9 cellular contexts compared by ENCODE assay signal in genomic region chr15:101252836-101253235, GRCh38. TPM values are rescaled to one million over a fixed set of nuclear protein-coding genes. Genes with fewer than 3 reads are reported as not detected.
A peak's percentile ranks its signal among the peaks of the same experiment; 100 is the strongest.
DNase-seq lines count a peak whose midpoint lies in the region; ATAC-seq and TF ChIP-seq lines count a peak whose summit lies in the region.
"Had no signal": no experiment of that assay in that cellular context is flagged by ENCODE, and none has a peak within 500 bp of the region (broad histone marks: within the 10 kb centered on the region; RNA-seq: fewer than 3 reads in every experiment).

No MANE protein-coding gene starts in this region.

- peak overlapping the region; percentile 89 to 90 for H3K4me3 Mint-ChIP-seq in stimulated activated naive CD8-positive, alpha-beta T cell treated with anti-CD3 and anti-CD28 coated beads, Interleukin-15, amount 100 ng/mL, for 72 hours

- TF ChIP-seq POLR2A in HCT116 (IDR thresholded peaks at IDR 0.05; ENCODE audit: borderline replicate concordance, extremely low read depth, insufficient read depth, insufficient read length), result no peak

- H3K4me2 ChIP-seq in HCT116 (ENCODE audit: low read length) (peak overlapping the region; percentile 96), SU-DHL-6 (ENCODE audit: low read depth, low read length, poor library complexity, severe bottlenecking) (peak overlapping the region; percentile 76)

- no TSS peak for BruUV-seq in HCT116 (replicated peaks; lab: Mats Ljungman, UMichigan)

- no peak for TF ChIP-seq RAD21 in HCT116 (IDR thresholded peaks at IDR 0.05; ENCODE audit: low read depth)

- H3K9me2 ChIP-seq in HCT116 (ENCODE audit: insufficient read depth) (no peaks in the 10 kb centered on the region), SU-DHL-6 (replicated peaks; ENCODE audit: insufficient read depth, low read length) (no peaks in the 10 kb centered on the region)

- H4K20me1 ChIP-seq in HCT116 (ENCODE audit: insufficient read depth) (peaks cover 10% of the 10 kb centered on the region; the same call in 1 of the 2 replicates), SU-DHL-6 (ENCODE audit: low read depth, low read length) (0 out of 2 replicates have a peak, but pooled peaks cover 4% of the 10 kb centered on the region)

- H3K36me3 ChIP-seq in HCT116 (ENCODE audit: control insufficient read depth in 1 of 2, insufficient read depth in 2 of 2, low read length in 2 of 2) (peaks cover 2 to 5% of the 10 kb centered on the region in 2 experiments; a peak in 3 of 4 replicates), SU-DHL-6 (ENCODE audit: low read length) (no peaks in the 10 kb centered on the region)

- H3K79me2 ChIP-seq in HCT116 (ENCODE audit: insufficient read depth, low read length) (peaks cover 33% of the 10 kb centered on the region), SU-DHL-6 (ENCODE audit: insufficient read depth, low read length) (peaks cover 24% of the 10 kb centered on the region)

- H3K4me3 ChIP-seq in HCT116 (replicated peaks in 1 of 2; ENCODE audit: low read depth in 1 of 2, low read length in 2 of 2) (peak overlapping the region; percentile 72 to 93), SU-DHL-6 (ENCODE audit: insufficient read depth, low read length, poor library complexity, severe bottlenecking) (peak overlapping the region; percentile 77), right cardiac atrium (ENCODE audit: low read length) (peak overlapping the region; percentile 80)

- CTCF ChIA-PET in HCT116 (lab: Charles Lee), result interaction anchor here (1.5 kb wide), 1 partner anchor 163 kb away, joined by 4 read pairs; no protein-coding TSS in a partner anchor

- TF ChIP-seq CTCF in HCT116 (IDR thresholded peaks at IDR 0.05 in 2 of 3, conservative IDR thresholded peaks at IDR 0.05 in 1 of 3; ENCODE audit: borderline replicate concordance in 1 of 3, insufficient read depth in 1 of 3, low read depth in 2 of 3, low read length in 2 of 3) (no peak), SU-DHL-6 (IDR thresholded peaks at IDR 0.05; ENCODE audit: insufficient read depth, low read length, poor library complexity, severe bottlenecking) (no peak)

- no peaks in the 10 kb centered on the region for H3K27me3 ChIP-seq in HCT116 (ENCODE audit: insufficient read depth, low read length)
- H3K27me3 ChIP-seq in SU-DHL-6 (ENCODE audit: low read length), result no peaks in the 10 kb centered on the region
- H3K27me3 ChIP-seq in right cardiac atrium (ENCODE audit: control insufficient read depth, insufficient read depth), result no peaks in the 10 kb centered on the region

- POLR2A ChIA-PET in HCT116 (lab: Charles Lee), result interaction anchor here (1.7 kb wide), 1 partner anchor 236 kb away, joined by 6 read pairs; no protein-coding TSS in a partner anchor

- peak overlapping the region; percentile 81 to 94 for H3K27ac Mint-ChIP-seq in stimulated activated naive CD8-positive, alpha-beta T cell treated with anti-CD3 and anti-CD28 coated beads, Interleukin-15, amount 100 ng/mL, for 72 hours

- peaks cover 13 to 21% of the 10 kb centered on the region in 2 experiments for H3K4me1 ChIP-seq in HCT116 (ENCODE audit: control insufficient read depth in 1 of 2, insufficient read depth in 2 of 2, low read length in 2 of 2)
- H3K4me1 ChIP-seq in right cardiac atrium (ENCODE audit: control insufficient read depth, insufficient read depth, low read length), result no peaks in the 10 kb centered on the region

- peaks cover 11% of the 10 kb centered on the region for H3F3A ChIP-seq in SU-DHL-6 (ENCODE audit: insufficient read depth)

- H3K9me3 Mint-ChIP-seq in stimulated activated naive CD8-positive, alpha-beta T cell treated with anti-CD3 and anti-CD28 coated beads, Interleukin-15, amount 100 ng/mL, for 72 hours, result no peaks in the 10 kb centered on the region

- H3K4me1 Mint-ChIP-seq in stimulated activated naive CD8-positive, alpha-beta T cell treated with anti-CD3 and anti-CD28 coated beads, Interleukin-15, amount 100 ng/mL, for 72 hours, result peaks cover 62% of the 10 kb centered on the region

- H3K9ac ChIP-seq in HCT116 (ENCODE audit: low read length), result peak overlapping the region; percentile 75
- H3K9ac ChIP-seq in SU-DHL-6 (ENCODE audit: low read length), result peak overlapping the region; percentile 63

- ATAC-seq in HCT116, result no peak
- no peak for ATAC-seq in right cardiac atrium
- peak; percentile 26 for ATAC-seq in stimulated activated naive CD8-positive, alpha-beta T cell treated with anti-CD3 and anti-CD28 coated beads, Interleukin-15, amount 100 ng/mL, for 72 hours
- no peak for ATAC-seq in GM18520 (IDR thresholded peaks at IDR 0.05; ENCODE audit: unreplicated experiment)

- H3K27ac ChIP-seq in HCT116 (ENCODE audit: low read depth, low read length), result peak overlapping the region; percentile 81; the same call in 1 of the 2 replicates
- no peak overlapping the region for H3K27ac ChIP-seq in SU-DHL-6 (ENCODE audit: low read depth, low read length)
- no peak overlapping the region for H3K27ac ChIP-seq in right cardiac atrium (ENCODE audit: low read length)

- WGBS in right cardiac atrium, result 53% methylated on average over 3 of the region's 3 CpGs

- intact Hi-C loops in HCT116 (cut with micrococcal nuclease), result loop anchor here (5.0 kb wide), 1 partner anchor 336 kb away; the partner anchor contains the start of gene LRRK1
- intact Hi-C loops in right cardiac atrium (cut with DNase I), result loop anchor here in 1 of 4 donors (10.0 kb wide), 1 partner anchor 128 kb away; no protein-coding TSS in a partner anchor

- RAD21 ChIA-PET in HCT116 (lab: Charles Lee; ENCODE audit: low non-redundant PET in 1 of 2, low total read pairs in 2 of 2, uncharacterized antibody in 2 of 2, unreplicated experiment in 2 of 2), result no interaction called here

- DNase-seq in HCT116 (ENCODE audit: low read depth, low spot score), result no peak
- no peak for DNase-seq in right cardiac atrium
- DNase-seq in stimulated activated naive CD8-positive, alpha-beta T cell treated with anti-CD3 and anti-CD28 coated beads, Interleukin-15, amount 100 ng/mL, for 72 hours, result no peak
- DNase-seq in EL, result no peak
- DNase-seq in globus pallidus (ENCODE audit: low spot score), result no peak
- DNase-seq in stimulated activated CD4-positive, alpha-beta T cell treated with anti-CD3 and anti-CD28 coated beads, Interleukin-4, amount 100 ng/mL, for 24 hours, result no peak
- DNase-seq: NCI-H1417 treated with DMSO at 0.1 percent for 48 hours had no signal

- no peaks in the 10 kb centered on the region for H3K9me3 ChIP-seq in HCT116 (ENCODE audit: control insufficient read depth in 1 of 2, insufficient read depth in 1 of 2, low read depth in 1 of 2, low read length in 2 of 2)
- H3K9me3 ChIP-seq in SU-DHL-6 (ENCODE audit: insufficient read depth, low read length), result no peaks in the 10 kb centered on the region
- H3K9me3 ChIP-seq in right cardiac atrium (ENCODE audit: control insufficient read depth, low read length), result no peaks in the 10 kb centered on the region

- no peaks in the 10 kb centered on the region for H3K27me3 Mint-ChIP-seq in stimulated activated naive CD8-positive, alpha-beta T cell treated with anti-CD3 and anti-CD28 coated beads, Interleukin-15, amount 100 ng/mL, for 72 hours

- H2AFZ ChIP-seq in HCT116 (ENCODE audit: low read depth, low read length, poor library complexity, severe bottlenecking) (peak overlapping the region; percentile 88), SU-DHL-6 (ENCODE audit: low read depth, low read length, severe bottlenecking) (peak overlapping the region; percentile 84)

TF ChIP-seq in HCT116, 20 proteins besides CTCF, POLR2A, EP300 and RAD21:
- TF ChIP-seq MAX (IDR thresholded peaks at IDR 0.05) (0 out of 2 replicates have a peak, but pooled peaks have one; percentile 20), JUND (IDR thresholded peaks at IDR 0.05) (no peak)

RNA-seq across cellular contexts. Expression of gene CHSY1, which starts 1.0 kb away (rescaled TPM):
- total RNA-seq in HCT116 (2021; ENCODE audit: unreplicated experiment) (25.4 TPM), right cardiac atrium (10 to 100 TPM; 24.5 to 44.7 (median 28.9) TPM)
- 10.0 and 13.2 TPM in 2 replicates for polyA plus RNA-seq in HCT116 (2012)
- 11.9 TPM for polyA plus RNA-seq in right cardiac atrium

RNA-seq across cellular contexts. Expression of gene SELENOS, which starts 24.4 kb away (rescaled TPM):
- total RNA-seq in HCT116 (2021; ENCODE audit: unreplicated experiment) (45.6 TPM), right cardiac atrium (10 to 100 TPM; 27.4 to 61.4 (median 35.0) TPM)
- polyA plus RNA-seq in HCT116 (2012), result 41.6 and 53.8 TPM in 2 replicates
- polyA plus RNA-seq in right cardiac atrium, result 52.3 TPM

RNA-seq across cellular contexts. Expression of gene SNRPA1, which starts 42.2 kb away (rescaled TPM):
- total RNA-seq in HCT116 (2021; ENCODE audit: unreplicated experiment) (104 TPM), right cardiac atrium (10 to 100 TPM; 23.4 to 33.6 (median 27.7) TPM)
- polyA plus RNA-seq in HCT116 (2012), result 54.3 and 64.9 TPM in 2 replicates
- 37.3 TPM for polyA plus RNA-seq in right cardiac atrium
